In the genomic region with DNA sequence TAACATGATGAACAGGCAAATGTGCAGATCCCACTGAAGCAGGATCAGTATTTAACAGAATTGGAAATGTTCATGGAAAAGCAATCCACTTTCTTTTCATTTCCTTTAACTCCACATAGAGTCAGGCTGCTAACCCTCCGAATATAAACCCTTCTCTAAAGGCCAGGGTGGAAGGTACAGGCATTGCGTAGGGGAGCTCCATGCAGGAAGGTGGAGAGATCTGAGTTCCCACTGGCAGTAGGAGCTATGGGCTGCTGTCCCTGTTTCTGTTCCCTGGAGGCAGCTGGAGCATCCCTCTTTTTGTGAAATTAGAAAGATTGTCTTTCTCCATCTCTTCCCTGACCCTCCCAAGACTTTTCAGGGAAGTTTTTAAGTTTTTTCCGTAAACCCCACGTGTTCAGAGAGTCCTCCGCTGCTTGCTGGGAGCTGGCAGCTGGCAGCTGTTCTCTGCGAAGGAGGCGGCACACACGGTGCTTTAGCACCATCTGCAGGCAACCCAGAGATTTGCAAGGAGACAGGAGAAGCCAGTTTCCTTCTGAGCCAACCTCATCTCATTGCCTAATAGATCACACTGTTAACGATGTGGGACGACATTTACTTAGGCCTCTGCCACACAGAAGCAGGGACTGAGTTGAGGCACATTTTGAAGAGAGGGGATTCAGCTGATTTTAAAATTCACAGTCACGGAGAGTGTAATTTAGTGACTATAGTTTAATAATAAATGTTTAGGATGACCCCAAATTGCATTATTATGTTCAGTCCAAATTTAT, we compare ENCODE assay signal across 8 cellular contexts.
DNase-seq lines count a peak whose midpoint lies in the region; ATAC-seq lines count a peak whose summit lies in the region.

No MANE protein-coding gene starts in this region.

- peak; percentile 93 for ATAC-seq in GM19023 (IDR thresholded peaks at IDR 0.05; ENCODE audit: unreplicated experiment)
- peak; percentile 76 for ATAC-seq in HG03196 (IDR thresholded peaks at IDR 0.05; ENCODE audit: unreplicated experiment)

- DNase-seq in Ammon's horn (ENCODE audit: low spot score) (peak; percentile 92), NCI-H345 (lab: John Stamatoyannopoulos, UW) (peak; percentile 82), cerebellar cortex (ENCODE audit: low spot score) (peak; percentile 79), kidney glomerular epithelial cell (lab: John Stamatoyannopoulos, UW) (peak; percentile 82)
- peak; percentile 26 for DNase-seq in activated CD4-positive, CD25-positive, alpha-beta regulatory T cell treated with anti-CD3 and anti-CD28 coated beads, Interleukin-2, amount 50 U/mL, for 16 hours (ENCODE audit: low read depth, low spot score)
- peak; percentile 3 to 57 (median 44) for DNase-seq in stimulated activated CD4-positive, alpha-beta T cell treated with anti-CD3 and anti-CD28 coated beads, Interleukin-1b, Interleukin-23, amount 100 ng/mL, for 24 hours (ENCODE audit: low read depth in 4 of 4, low spot score in 1 of 4)

Comparison
In these comparisons a context has a peak if more than half of its experiments do, and no peak if none do; other contexts are left out.
1. Peak in every context shown above with its lines: DNase-seq and ATAC-seq.
2. DNase-seq: peak in every context shown above with its lines; median percentile 92 in Ammon's horn; 82 in NCI-H345; 82 in kidney glomerular epithelial cell; 79 in cerebellar cortex; 44 in stimulated activated CD4-positive, alpha-beta T cell treated with anti-CD3 and anti-CD28 coated beads, Interleukin-1b, Interleukin-23, amount 100 ng/mL, for 24 hours; 26 in activated CD4-positive, CD25-positive, alpha-beta regulatory T cell treated with anti-CD3 and anti-CD28 coated beads, Interleukin-2, amount 50 U/mL, for 16 hours.